ENCODE assay signal across 8 cellular contexts in the genomic region with DNA sequence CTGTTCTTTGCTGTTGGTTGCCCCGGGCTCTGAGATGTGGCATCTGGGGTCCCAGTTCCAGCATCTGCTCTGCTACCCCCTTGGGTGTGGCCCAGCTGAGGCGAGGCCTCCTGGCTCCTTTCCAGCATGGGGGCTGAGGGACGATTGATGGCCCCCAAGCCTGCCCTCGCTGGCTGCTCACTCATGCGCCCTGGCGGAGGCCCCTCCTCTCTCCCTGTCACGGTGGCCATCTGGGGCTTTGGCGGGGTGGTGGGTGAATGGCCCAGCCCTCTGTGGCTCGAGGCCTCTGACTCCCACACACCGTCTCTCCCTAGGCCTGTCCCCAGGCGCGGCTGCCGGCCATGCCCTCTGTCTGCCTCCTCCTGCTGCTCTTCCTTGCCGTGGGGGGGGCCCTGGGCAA. TPM values are rescaled to one million over a fixed set of nuclear protein-coding genes. Genes with fewer than 3 reads are reported as not detected.
A peak's percentile ranks its signal among the peaks of the same experiment; 100 is the strongest.
DNase-seq lines count a peak whose midpoint lies in the region; ATAC-seq and TF ChIP-seq lines count a peak whose summit lies in the region.

No MANE protein-coding gene starts in this region.

- H3K36me3 Mint-ChIP-seq in Caco-2 (ENCODE audit: insufficient read depth, unreplicated experiment): peaks cover 25% of the 10 kb centered on the region
- H3K36me3 Mint-ChIP-seq in osteocyte (ENCODE audit: unreplicated experiment): peaks cover 10% of the 10 kb centered on the region

- H3K27ac Mint-ChIP-seq in Caco-2 (ENCODE audit: unreplicated experiment): no peak overlapping the region
- no peak overlapping the region for H3K27ac Mint-ChIP-seq in osteocyte (ENCODE audit: unreplicated experiment)

- DNase-seq in Caco-2: no peak
- DNase-seq in dorsolateral prefrontal cortex: no peak
- DNase-seq in osteocyte (ENCODE audit: extremely low spot score, unreplicated experiment): no peak
- no peak for DNase-seq in stimulated activated CD4-positive, alpha-beta T cell treated with anti-CD3 and anti-CD28 coated beads, Interleukin-4, amount 100 ng/mL, for 4 hours
- no peak for DNase-seq in T1000 (lab: John Stamatoyannopoulos, UW)
- no peak for DNase-seq in DMS53 (lab: John Stamatoyannopoulos, UW)

- H3K36me3 ChIP-seq in Caco-2 (ENCODE audit: control insufficient read depth, insufficient read depth, low read length) (no peaks in the 10 kb centered on the region), OCI-LY1 (ENCODE audit: insufficient read depth, low read length) (no peaks in the 10 kb centered on the region; the same call in 1 of the 2 replicates)

- H3K4me3 Mint-ChIP-seq in Caco-2 (ENCODE audit: unreplicated experiment) (peak overlapping the region; percentile 71), osteocyte (ENCODE audit: unreplicated experiment) (peak overlapping the region; percentile 83)

- no TSS peak for BruUV-seq in Caco-2 (replicated peaks; lab: Mats Ljungman, UMichigan)

- H3K9me2 ChIP-seq in OCI-LY1 (ENCODE audit: low read depth, low read length): no peaks in the 10 kb centered on the region

- TF ChIP-seq CTCF in Caco-2 (IDR thresholded peaks at IDR 0.05; ENCODE audit: insufficient read depth in 1 of 2, low read depth in 1 of 2, low read length in 1 of 2, severe bottlenecking in 1 of 2, unreplicated experiment in 1 of 2): no peak
- TF ChIP-seq CTCF in OCI-LY1 (IDR thresholded peaks at IDR 0.05; ENCODE audit: low read length): no peak
- no peak for TF ChIP-seq CTCF in dorsolateral prefrontal cortex (IDR thresholded peaks at IDR 0.05 in 54 of 56, conservative IDR thresholded peaks at IDR 0.05 in 2 of 56; ENCODE audit: low read depth in 1 of 56, partially characterized antibody in 56 of 56)
- TF ChIP-seq CTCF in osteocyte (IDR thresholded peaks at IDR 0.05): no peak

- intact Hi-C loops in Caco-2 (cut with micrococcal nuclease; ENCODE audit: unreplicated experiment) (no loop called here), dorsolateral prefrontal cortex (cut with DNase I) (loop anchor here in 1 of 2 donors (2.0 kb wide), 1 partner anchor 17 kb away; no protein-coding TSS in a partner anchor)

- H3K27me3 ChIP-seq in Caco-2 (replicated peaks; ENCODE audit: control insufficient read depth, insufficient read depth, low read length): no peaks in the 10 kb centered on the region
- H3K27me3 ChIP-seq in OCI-LY1 (ENCODE audit: insufficient read depth, low read length): no peaks in the 10 kb centered on the region
- H3K27me3 ChIP-seq in dorsolateral prefrontal cortex: peaks cover 0 to 36% (median 0%) of the 10 kb centered on the region in 45 donors

- H2AFZ ChIP-seq in OCI-LY1 (ENCODE audit: low read length): no peak overlapping the region

- H3K4me1 Mint-ChIP-seq in Caco-2 (ENCODE audit: low read depth, unreplicated experiment) (no peaks in the 10 kb centered on the region), osteocyte (ENCODE audit: unreplicated experiment) (peaks cover 14% of the 10 kb centered on the region)

- no peaks in the 10 kb centered on the region for H3K9me3 ChIP-seq in Caco-2
- no peaks in the 10 kb centered on the region for H3K9me3 ChIP-seq in OCI-LY1 (ENCODE audit: low read length)

- no peaks in the 10 kb centered on the region for H3K79me2 ChIP-seq in OCI-LY1 (ENCODE audit: insufficient read depth, low read length)

- H3K4me1 ChIP-seq in Caco-2 (no peaks in the 10 kb centered on the region), OCI-LY1 (ENCODE audit: insufficient read depth, low read length, severe bottlenecking) (peaks cover 5% of the 10 kb centered on the region)

- H3K9me3 Mint-ChIP-seq in Caco-2 (ENCODE audit: unreplicated experiment) (no peaks in the 10 kb centered on the region), osteocyte (ENCODE audit: unreplicated experiment) (no peaks in the 10 kb centered on the region)

- no peaks in the 10 kb centered on the region for H4K20me1 ChIP-seq in OCI-LY1 (ENCODE audit: insufficient read depth, low read length)

- no peak for ATAC-seq in HG02610 (IDR thresholded peaks at IDR 0.05; ENCODE audit: unreplicated experiment)

- POLR2A ChIA-PET in Caco-2 (lab: Charles Lee): interaction anchor here (0.5 kb wide), 1 partner anchor 14 kb away, joined by 6 read pairs; no protein-coding TSS in a partner anchor

- H3K27ac ChIP-seq in OCI-LY1 (ENCODE audit: low read depth, low read length, poor library complexity, severe bottlenecking): no peak overlapping the region
- peak overlapping the region in 25 of 59 donors; percentile 1 to 79 (median 37) for H3K27ac ChIP-seq in dorsolateral prefrontal cortex

- H3K4me2 ChIP-seq in OCI-LY1 (ENCODE audit: low read length): peak overlapping the region; percentile 47; the same call in 1 of the 2 replicates

- no peak overlapping the region for H3K4me3 ChIP-seq in Caco-2 (ENCODE audit: low read depth, low read length)
- H3K4me3 ChIP-seq in OCI-LY1 (ENCODE audit: low read depth, low read length, poor library complexity, severe bottlenecking): peak overlapping the region; percentile 65
- H3K4me3 ChIP-seq in dorsolateral prefrontal cortex: peak overlapping the region in 30 of 59 donors; percentile 54 to 76 (median 67)

- H3K27me3 Mint-ChIP-seq in Caco-2 (ENCODE audit: insufficient read depth, unreplicated experiment): no peaks in the 10 kb centered on the region
- H3K27me3 Mint-ChIP-seq in osteocyte (ENCODE audit: unreplicated experiment): no peaks in the 10 kb centered on the region

- no peaks in the 10 kb centered on the region for H3F3A ChIP-seq in OCI-LY1 (ENCODE audit: insufficient read depth, low read length)

- no peak overlapping the region for H3K9ac ChIP-seq in OCI-LY1 (ENCODE audit: low read length)

- CTCF ChIA-PET in Caco-2 (lab: Charles Lee): no interaction called here

RNA-seq across cellular contexts. Expression of gene PLXNA3, which starts 1.8 kb away (rescaled TPM):
- total RNA-seq in Caco-2 (2022): 58.4 and 61.5 TPM in 2 replicates
- 10 to 100 TPM; 23.8 to 78.3 (median 46.0) TPM for total RNA-seq in dorsolateral prefrontal cortex
- 107 and 108 TPM in 2 replicates for total RNA-seq in osteocyte

RNA-seq across cellular contexts. Expression of gene FAM50A, which starts 15.9 kb away (rescaled TPM):
- 75.9 and 82.3 TPM in 2 replicates for total RNA-seq in Caco-2 (2022)
- total RNA-seq in dorsolateral prefrontal cortex: 100 to 1,000 TPM in 1 of 120 experiments, 10 to 100 TPM in 119; 42.6 to 104 (median 62.4) TPM
- 92.2 and 92.8 TPM in 2 replicates for total RNA-seq in osteocyte

RNA-seq across cellular contexts. Expression of gene LAGE3, which starts 19.2 kb away (rescaled TPM):
- total RNA-seq in Caco-2 (2022) (26.0 and 26.7 TPM in 2 replicates), dorsolateral prefrontal cortex (10 to 100 TPM; 21.6 to 55.2 (median 36.1) TPM), osteocyte (15.6 and 19.6 TPM in 2 replicates)

RNA-seq across cellular contexts. Expression of gene GDI1, which starts 22.9 kb away (rescaled TPM):
- total RNA-seq in Caco-2 (2022) (68.7 and 69.5 TPM in 2 replicates), dorsolateral prefrontal cortex (100 to 1,000 TPM; 314 to 772 (median 582) TPM), osteocyte (135 and 152 TPM in 2 replicates)

RNA-seq across cellular contexts. Expression of gene UBL4A, which starts 26.6 kb away (rescaled TPM):
- total RNA-seq in Caco-2 (2022) (38.8 and 42.5 TPM in 2 replicates), dorsolateral prefrontal cortex (10 to 100 TPM; 30.3 to 72.2 (median 51.7) TPM), osteocyte (17.4 and 18.5 TPM in 2 replicates)
